Comparison of ENCODE assay signal across 8 cellular contexts in the genomic region with DNA sequence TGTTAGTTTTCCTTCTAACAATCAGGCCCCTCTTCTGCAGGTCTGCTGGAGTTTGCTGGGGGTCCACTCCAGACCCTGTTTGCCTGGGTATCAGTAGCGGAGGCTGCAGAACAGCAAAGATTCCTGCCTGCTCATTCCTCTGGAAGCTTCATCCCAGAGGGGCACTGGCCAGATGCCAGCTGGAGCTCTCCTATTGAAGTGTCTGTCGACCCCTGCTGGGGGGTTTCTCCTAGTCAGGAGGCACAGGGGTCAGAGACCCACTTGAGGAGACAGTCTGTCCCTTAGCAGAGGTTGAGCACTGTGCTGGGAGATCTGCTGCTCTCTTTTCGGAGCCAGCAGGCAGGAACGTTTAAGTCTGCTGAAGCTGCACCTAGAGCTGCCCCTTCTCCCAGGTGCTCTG.
DNase-seq lines count a peak whose midpoint lies in the region; TF ChIP-seq lines count a peak whose summit lies in the region.
"Not testable (repeated sequence)": the region's sequence is repeated elsewhere in the genome, so short reads cannot be mapped to it uniquely, and the experiment has no call there.

No MANE protein-coding gene starts in this region.

- H3K9me3 Mint-ChIP-seq in endodermal cell (peaks cover 15% of the 10 kb centered on the region), neural progenitor cell (peaks cover 11% of the 10 kb centered on the region)

- H2AFZ ChIP-seq in MM.1S (ENCODE audit: low read length); neural progenitor cell (replicated peaks): not testable (repeated sequence)
- peak overlapping the region; percentile 42; the same call in 1 of the 2 replicates for H2AFZ ChIP-seq in OCI-LY1 (ENCODE audit: low read length)

- not testable (repeated sequence) for H3K27me3 Mint-ChIP-seq in endodermal cell (ENCODE audit: insufficient read depth); neural progenitor cell (ENCODE audit: insufficient read depth, low read depth)

- not testable (repeated sequence) for TF ChIP-seq CTCF in BE2C (IDR thresholded peaks at IDR 0.05; ENCODE audit: low read depth, low read length); MM.1S (IDR thresholded peaks at IDR 0.05; ENCODE audit: low read length); OCI-LY1 (IDR thresholded peaks at IDR 0.05; ENCODE audit: low read length); VCaP (conservative IDR thresholded peaks at IDR 0.05); neural progenitor cell (IDR thresholded peaks at IDR 0.05)
- peak; percentile 23 for TF ChIP-seq CTCF in endodermal cell (conservative IDR thresholded peaks at IDR 0.05)

- H4K20me1 ChIP-seq in MM.1S (ENCODE audit: insufficient read depth, low read length); OCI-LY1 (ENCODE audit: insufficient read depth, low read length); neural progenitor cell (ENCODE audit: low read depth): not testable (repeated sequence)

- not testable (repeated sequence) for H3K4me3 Mint-ChIP-seq in endodermal cell, neural progenitor cell

- peak overlapping the region; percentile 37; the same call in 1 of the 2 replicates for H3K4me2 ChIP-seq in MM.1S (ENCODE audit: low read depth, low read length)
- not testable (repeated sequence) for H3K4me2 ChIP-seq in OCI-LY1 (ENCODE audit: low read length); neural progenitor cell

- H3K27ac Mint-ChIP-seq in endodermal cell, neural progenitor cell: not testable (repeated sequence)

- H3K36me3 Mint-ChIP-seq in endodermal cell (ENCODE audit: low read depth); neural progenitor cell: not testable (repeated sequence)

- not testable (repeated sequence) for H3K4me3 ChIP-seq in BE2C (ENCODE audit: low read depth, low read length); MM.1S (ENCODE audit: low read length); OCI-LY1 (ENCODE audit: low read depth, low read length, poor library complexity, severe bottlenecking); endodermal cell (ENCODE audit: low read length); neural progenitor cell

- H3K4me1 Mint-ChIP-seq in endodermal cell, neural progenitor cell: not testable (repeated sequence)

- not testable (repeated sequence) for H3K9me2 ChIP-seq in MM.1S (replicated peaks; ENCODE audit: insufficient read depth, low read length); OCI-LY1 (ENCODE audit: low read depth, low read length)

- peak overlapping the region; percentile 13; the same call in 1 of the 2 replicates for H3K27ac ChIP-seq in MM.1S (ENCODE audit: low read length)
- H3K27ac ChIP-seq in OCI-LY1 (ENCODE audit: low read depth, low read length, poor library complexity, severe bottlenecking); endodermal cell (ENCODE audit: low read depth, low read length); neural progenitor cell: not testable (repeated sequence)
- H3K27ac ChIP-seq in VCaP = peak overlapping the region; percentile 96

- H3K4me1 ChIP-seq in BE2C; MM.1S (ENCODE audit: low read length); endodermal cell (ENCODE audit: control insufficient read depth, insufficient read depth, low read length); neural progenitor cell: not testable (repeated sequence)
- peaks cover 14% of the 10 kb centered on the region for H3K4me1 ChIP-seq in OCI-LY1 (ENCODE audit: insufficient read depth, low read length, severe bottlenecking)

- not testable (repeated sequence) for H3K27me3 ChIP-seq in BE2C; MM.1S (replicated peaks; ENCODE audit: insufficient read depth, low read length); OCI-LY1 (ENCODE audit: insufficient read depth, low read length); endodermal cell (ENCODE audit: control insufficient read depth, insufficient read depth, low read length, poor library complexity, severe bottlenecking); neural progenitor cell

- not testable (repeated sequence) for H3F3A ChIP-seq in MM.1S (ENCODE audit: insufficient read depth, low read length); OCI-LY1 (ENCODE audit: insufficient read depth, low read length); neural progenitor cell (ENCODE audit: low read depth)

- H3K9ac ChIP-seq in MM.1S (ENCODE audit: low read length); OCI-LY1 (ENCODE audit: low read length); endodermal cell (ENCODE audit: extremely low read depth, low read length, poor library complexity, severe bottlenecking); neural progenitor cell: not testable (repeated sequence)

- 85% methylated on average over 4 of the region's 4 CpGs for WGBS in endodermal cell (ENCODE audit: insufficient coverage in 1 of 2, insufficient read length in 1 of 2), 2 experiments

- peak; percentile 49 for DNase-seq in BE2C
- peak; percentile 3 for DNase-seq in DMS 273 (lab: John Stamatoyannopoulos, UW; ENCODE audit: unreplicated experiment)
- not testable (repeated sequence) for DNase-seq in MM.1S
- peak; percentile 13 for DNase-seq in NCI-H748 (lab: John Stamatoyannopoulos, UW; ENCODE audit: unreplicated experiment)
- DNase-seq in endodermal cell = peak; percentile 57
- DNase-seq in neural progenitor cell (ENCODE audit: low spot score) = peak; percentile 10

- not testable (repeated sequence) for H3K79me2 ChIP-seq in MM.1S (ENCODE audit: low read length); OCI-LY1 (ENCODE audit: insufficient read depth, low read length); neural progenitor cell (ENCODE audit: low read depth)

- not testable (repeated sequence) for H3K9me3 ChIP-seq in BE2C; MM.1S (replicated peaks; ENCODE audit: insufficient read depth, low read length); OCI-LY1 (ENCODE audit: low read length); endodermal cell (ENCODE audit: control insufficient read depth, low read length); neural progenitor cell (ENCODE audit: low read depth)

- H3K36me3 ChIP-seq in BE2C; MM.1S (replicated peaks; ENCODE audit: insufficient read depth, low read length); OCI-LY1 (ENCODE audit: insufficient read depth, low read length); endodermal cell (ENCODE audit: control insufficient read depth, insufficient read depth, low read length); neural progenitor cell: not testable (repeated sequence)
